In the genomic region with DNA sequence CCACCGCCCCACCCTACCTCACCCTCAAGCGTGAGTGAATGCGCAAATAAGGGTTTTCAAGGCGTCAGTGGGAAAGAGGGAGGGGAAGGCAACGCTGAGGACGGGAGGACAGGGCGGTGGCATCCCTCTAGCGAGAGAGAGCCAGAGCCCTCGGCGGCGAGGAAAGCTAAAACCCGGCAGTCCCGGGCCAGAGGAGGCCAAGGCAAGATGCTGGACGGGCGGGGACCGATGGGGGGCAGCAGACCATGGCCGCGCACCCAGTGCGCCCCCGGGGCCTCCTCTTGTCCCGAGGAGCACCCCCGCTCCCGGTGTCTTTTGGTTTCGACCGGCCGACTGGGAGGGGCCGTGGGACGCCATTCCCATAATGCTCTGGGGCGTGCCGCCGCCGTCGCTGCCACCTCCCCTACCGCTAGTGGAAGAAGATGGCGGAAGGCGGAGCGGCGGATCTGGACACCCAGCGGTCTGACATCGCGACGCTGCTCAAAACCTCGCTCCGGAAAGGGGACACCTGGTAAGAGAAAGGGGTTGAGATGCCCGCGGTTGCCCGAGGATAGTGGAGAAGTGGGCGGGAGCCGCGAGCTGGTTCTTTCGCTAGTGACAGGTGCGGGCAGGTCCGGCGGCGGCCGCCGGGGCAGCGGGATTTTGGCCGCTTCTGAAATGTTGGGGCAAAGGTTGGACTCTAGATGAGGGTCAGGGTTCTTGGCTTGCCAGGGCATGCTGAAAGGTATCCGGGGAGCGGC, we compare ENCODE assay signal across 1 cellular context.
TF ChIP-seq lines count a peak whose summit lies in the region.

A gene (plus strand): TSS at position 412 of the 740 bp plus-strand sequence. CDS start 11 bp downstream, at position 423.

TF ChIP-seq in HepG2, 621 proteins besides CTCF, POLR2A, EP300 and RAD21 (continued from another document and continues in another):
- TF ChIP-seq, protein P1, sequence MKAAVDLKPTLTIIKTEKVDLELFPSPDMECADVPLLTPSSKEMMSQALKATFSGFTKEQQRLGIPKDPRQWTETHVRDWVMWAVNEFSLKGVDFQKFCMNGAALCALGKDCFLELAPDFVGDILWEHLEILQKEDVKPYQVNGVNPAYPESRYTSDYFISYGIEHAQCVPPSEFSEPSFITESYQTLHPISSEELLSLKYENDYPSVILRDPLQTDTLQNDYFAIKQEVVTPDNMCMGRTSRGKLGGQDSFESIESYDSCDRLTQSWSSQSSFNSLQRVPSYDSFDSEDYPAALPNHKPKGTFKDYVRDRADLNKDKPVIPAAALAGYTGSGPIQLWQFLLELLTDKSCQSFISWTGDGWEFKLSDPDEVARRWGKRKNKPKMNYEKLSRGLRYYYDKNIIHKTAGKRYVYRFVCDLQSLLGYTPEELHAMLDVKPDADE (CRISPR knock-in tag; IDR thresholded peaks at IDR 0.05), result no peak
- TF ChIP-seq ZNF7 (CRISPR knock-in tag; IDR thresholded peaks at IDR 0.05) (no peak), TBL1XR1 (IDR thresholded peaks at IDR 0.05; ENCODE audit: borderline replicate concordance, low read length, partially characterized antibody) (peak; percentile 39), ZNF841 (CRISPR knock-in tag; IDR thresholded peaks at IDR 0.05; ENCODE audit: borderline replicate concordance) (no peak), JUN (CRISPR knock-in tag; IDR thresholded peaks at IDR 0.05) (peak; percentile 80), ZNF615 (CRISPR knock-in tag; IDR thresholded peaks at IDR 0.05; ENCODE audit: borderline replicate concordance) (no peak), SOX13 (IDR thresholded peaks at IDR 0.05) (0 out of 2 replicates have a peak, but pooled peaks have one; percentile 1), SOX13 (CRISPR knock-in tag; conservative IDR thresholded peaks at IDR 0.05 in 1 of 2, IDR thresholded peaks at IDR 0.05 in 1 of 2) (peak in 1 of 2 experiments; percentile 58; a peak in 2 of 4 replicates), TAF15 (IDR thresholded peaks at IDR 0.05; ENCODE audit: low read depth, low read length, poor library complexity, severe bottlenecking) (peak; percentile 80), GATAD1 (CRISPR knock-in tag; IDR thresholded peaks at IDR 0.05) (peak; percentile 88), ATM (IDR thresholded peaks at IDR 0.05; ENCODE audit: borderline replicate concordance) (no peak), SMAD3 (CRISPR knock-in tag; IDR thresholded peaks at IDR 0.05) (no peak), ZKSCAN8 (CRISPR knock-in tag; IDR thresholded peaks at IDR 0.05; ENCODE audit: borderline replicate concordance) (peak; percentile 58; the same call in 1 of the 2 replicates), ZNF616 (CRISPR knock-in tag; IDR thresholded peaks at IDR 0.05; ENCODE audit: low read depth) (0 out of 2 replicates have a peak, but pooled peaks have one; percentile 58), ZC3H4 (CRISPR knock-in tag; IDR thresholded peaks at IDR 0.05; ENCODE audit: borderline replicate concordance) (no peak), ZEB1 (IDR thresholded peaks at IDR 0.05; ENCODE audit: insufficient replicate concordance, low read depth) (no peak), KLF16 (CRISPR knock-in tag; IDR thresholded peaks at IDR 0.05) (peak in 1 of 2 experiments; percentile 83; a peak in 2 of 4 replicates), NFKB2 (CRISPR knock-in tag; IDR thresholded peaks at IDR 0.05; ENCODE audit: borderline replicate concordance) (no peak; the same call in none of the 2 replicates), ZNF782 (CRISPR knock-in tag; IDR thresholded peaks at IDR 0.05; ENCODE audit: borderline replicate concordance) (peak; percentile 86; the same call in 1 of the 2 replicates), ISL2 (CRISPR knock-in tag; IDR thresholded peaks at IDR 0.05) (no peak; the same call in none of the 2 replicates), PAWR (CRISPR knock-in tag; IDR thresholded peaks at IDR 0.05; ENCODE audit: borderline replicate concordance) (peak; percentile 92; the same call in 1 of the 2 replicates), ZNF792 (CRISPR knock-in tag; IDR thresholded peaks at IDR 0.05) (peak; percentile 14; the same call in 1 of the 2 replicates), RBFOX2 (IDR thresholded peaks at IDR 0.05; ENCODE audit: low read depth, low read length) (peak; percentile 90)
- TF ChIP-seq, protein P2, sequence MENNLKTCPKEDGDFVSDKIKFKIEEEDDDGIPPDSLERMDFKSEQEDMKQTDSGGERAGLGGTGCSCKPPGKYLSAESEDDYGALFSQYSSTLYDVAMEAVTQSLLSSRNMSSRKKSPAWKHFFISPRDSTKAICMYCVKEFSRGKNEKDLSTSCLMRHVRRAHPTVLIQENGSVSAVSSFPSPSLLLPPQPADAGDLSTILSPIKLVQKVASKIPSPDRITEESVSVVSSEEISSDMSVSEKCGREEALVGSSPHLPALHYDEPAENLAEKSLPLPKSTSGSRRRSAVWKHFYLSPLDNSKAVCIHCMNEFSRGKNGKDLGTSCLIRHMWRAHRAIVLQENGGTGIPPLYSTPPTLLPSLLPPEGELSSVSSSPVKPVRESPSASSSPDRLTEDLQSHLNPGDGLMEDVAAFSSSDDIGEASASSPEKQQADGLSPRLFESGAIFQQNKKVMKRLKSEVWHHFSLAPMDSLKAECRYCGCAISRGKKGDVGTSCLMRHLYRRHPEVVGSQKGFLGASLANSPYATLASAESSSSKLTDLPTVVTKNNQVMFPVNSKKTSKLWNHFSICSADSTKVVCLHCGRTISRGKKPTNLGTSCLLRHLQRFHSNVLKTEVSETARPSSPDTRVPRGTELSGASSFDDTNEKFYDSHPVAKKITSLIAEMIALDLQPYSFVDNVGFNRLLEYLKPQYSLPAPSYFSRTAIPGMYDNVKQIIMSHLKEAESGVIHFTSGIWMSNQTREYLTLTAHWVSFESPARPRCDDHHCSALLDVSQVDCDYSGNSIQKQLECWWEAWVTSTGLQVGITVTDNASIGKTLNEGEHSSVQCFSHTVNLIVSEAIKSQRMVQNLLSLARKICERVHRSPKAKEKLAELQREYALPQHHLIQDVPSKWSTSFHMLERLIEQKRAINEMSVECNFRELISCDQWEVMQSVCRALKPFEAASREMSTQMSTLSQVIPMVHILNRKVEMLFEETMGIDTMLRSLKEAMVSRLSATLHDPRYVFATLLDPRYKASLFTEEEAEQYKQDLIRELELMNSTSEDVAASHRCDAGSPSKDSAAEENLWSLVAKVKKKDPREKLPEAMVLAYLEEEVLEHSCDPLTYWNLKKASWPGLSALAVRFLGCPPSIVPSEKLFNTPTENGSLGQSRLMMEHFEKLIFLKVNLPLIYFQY (CRISPR knock-in tag; IDR thresholded peaks at IDR 0.05; ENCODE audit: borderline replicate concordance), result no peak; the same call in 1 of the 2 replicates
- TF ChIP-seq, protein P3, sequence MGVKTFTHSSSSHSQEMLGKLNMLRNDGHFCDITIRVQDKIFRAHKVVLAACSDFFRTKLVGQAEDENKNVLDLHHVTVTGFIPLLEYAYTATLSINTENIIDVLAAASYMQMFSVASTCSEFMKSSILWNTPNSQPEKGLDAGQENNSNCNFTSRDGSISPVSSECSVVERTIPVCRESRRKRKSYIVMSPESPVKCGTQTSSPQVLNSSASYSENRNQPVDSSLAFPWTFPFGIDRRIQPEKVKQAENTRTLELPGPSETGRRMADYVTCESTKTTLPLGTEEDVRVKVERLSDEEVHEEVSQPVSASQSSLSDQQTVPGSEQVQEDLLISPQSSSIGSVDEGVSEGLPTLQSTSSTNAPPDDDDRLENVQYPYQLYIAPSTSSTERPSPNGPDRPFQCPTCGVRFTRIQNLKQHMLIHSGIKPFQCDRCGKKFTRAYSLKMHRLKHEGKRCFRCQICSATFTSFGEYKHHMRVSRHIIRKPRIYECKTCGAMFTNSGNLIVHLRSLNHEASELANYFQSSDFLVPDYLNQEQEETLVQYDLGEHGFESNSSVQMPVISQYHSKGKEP (CRISPR knock-in tag; IDR thresholded peaks at IDR 0.05), result 0 out of 2 replicates have a peak, but pooled peaks have one; percentile 14
- TF ChIP-seq, protein P4, sequence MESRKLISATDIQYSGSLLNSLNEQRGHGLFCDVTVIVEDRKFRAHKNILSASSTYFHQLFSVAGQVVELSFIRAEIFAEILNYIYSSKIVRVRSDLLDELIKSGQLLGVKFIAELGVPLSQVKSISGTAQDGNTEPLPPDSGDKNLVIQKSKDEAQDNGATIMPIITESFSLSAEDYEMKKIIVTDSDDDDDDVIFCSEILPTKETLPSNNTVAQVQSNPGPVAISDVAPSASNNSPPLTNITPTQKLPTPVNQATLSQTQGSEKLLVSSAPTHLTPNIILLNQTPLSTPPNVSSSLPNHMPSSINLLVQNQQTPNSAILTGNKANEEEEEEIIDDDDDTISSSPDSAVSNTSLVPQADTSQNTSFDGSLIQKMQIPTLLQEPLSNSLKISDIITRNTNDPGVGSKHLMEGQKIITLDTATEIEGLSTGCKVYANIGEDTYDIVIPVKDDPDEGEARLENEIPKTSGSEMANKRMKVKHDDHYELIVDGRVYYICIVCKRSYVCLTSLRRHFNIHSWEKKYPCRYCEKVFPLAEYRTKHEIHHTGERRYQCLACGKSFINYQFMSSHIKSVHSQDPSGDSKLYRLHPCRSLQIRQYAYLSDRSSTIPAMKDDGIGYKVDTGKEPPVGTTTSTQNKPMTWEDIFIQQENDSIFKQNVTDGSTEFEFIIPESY (CRISPR knock-in tag; IDR thresholded peaks at IDR 0.05), result peak; percentile 84
- TF ChIP-seq, protein P5, sequence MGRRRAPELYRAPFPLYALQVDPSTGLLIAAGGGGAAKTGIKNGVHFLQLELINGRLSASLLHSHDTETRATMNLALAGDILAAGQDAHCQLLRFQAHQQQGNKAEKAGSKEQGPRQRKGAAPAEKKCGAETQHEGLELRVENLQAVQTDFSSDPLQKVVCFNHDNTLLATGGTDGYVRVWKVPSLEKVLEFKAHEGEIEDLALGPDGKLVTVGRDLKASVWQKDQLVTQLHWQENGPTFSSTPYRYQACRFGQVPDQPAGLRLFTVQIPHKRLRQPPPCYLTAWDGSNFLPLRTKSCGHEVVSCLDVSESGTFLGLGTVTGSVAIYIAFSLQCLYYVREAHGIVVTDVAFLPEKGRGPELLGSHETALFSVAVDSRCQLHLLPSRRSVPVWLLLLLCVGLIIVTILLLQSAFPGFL (CRISPR knock-in tag; IDR thresholded peaks at IDR 0.05), result no peak
- TF ChIP-seq, protein P6, sequence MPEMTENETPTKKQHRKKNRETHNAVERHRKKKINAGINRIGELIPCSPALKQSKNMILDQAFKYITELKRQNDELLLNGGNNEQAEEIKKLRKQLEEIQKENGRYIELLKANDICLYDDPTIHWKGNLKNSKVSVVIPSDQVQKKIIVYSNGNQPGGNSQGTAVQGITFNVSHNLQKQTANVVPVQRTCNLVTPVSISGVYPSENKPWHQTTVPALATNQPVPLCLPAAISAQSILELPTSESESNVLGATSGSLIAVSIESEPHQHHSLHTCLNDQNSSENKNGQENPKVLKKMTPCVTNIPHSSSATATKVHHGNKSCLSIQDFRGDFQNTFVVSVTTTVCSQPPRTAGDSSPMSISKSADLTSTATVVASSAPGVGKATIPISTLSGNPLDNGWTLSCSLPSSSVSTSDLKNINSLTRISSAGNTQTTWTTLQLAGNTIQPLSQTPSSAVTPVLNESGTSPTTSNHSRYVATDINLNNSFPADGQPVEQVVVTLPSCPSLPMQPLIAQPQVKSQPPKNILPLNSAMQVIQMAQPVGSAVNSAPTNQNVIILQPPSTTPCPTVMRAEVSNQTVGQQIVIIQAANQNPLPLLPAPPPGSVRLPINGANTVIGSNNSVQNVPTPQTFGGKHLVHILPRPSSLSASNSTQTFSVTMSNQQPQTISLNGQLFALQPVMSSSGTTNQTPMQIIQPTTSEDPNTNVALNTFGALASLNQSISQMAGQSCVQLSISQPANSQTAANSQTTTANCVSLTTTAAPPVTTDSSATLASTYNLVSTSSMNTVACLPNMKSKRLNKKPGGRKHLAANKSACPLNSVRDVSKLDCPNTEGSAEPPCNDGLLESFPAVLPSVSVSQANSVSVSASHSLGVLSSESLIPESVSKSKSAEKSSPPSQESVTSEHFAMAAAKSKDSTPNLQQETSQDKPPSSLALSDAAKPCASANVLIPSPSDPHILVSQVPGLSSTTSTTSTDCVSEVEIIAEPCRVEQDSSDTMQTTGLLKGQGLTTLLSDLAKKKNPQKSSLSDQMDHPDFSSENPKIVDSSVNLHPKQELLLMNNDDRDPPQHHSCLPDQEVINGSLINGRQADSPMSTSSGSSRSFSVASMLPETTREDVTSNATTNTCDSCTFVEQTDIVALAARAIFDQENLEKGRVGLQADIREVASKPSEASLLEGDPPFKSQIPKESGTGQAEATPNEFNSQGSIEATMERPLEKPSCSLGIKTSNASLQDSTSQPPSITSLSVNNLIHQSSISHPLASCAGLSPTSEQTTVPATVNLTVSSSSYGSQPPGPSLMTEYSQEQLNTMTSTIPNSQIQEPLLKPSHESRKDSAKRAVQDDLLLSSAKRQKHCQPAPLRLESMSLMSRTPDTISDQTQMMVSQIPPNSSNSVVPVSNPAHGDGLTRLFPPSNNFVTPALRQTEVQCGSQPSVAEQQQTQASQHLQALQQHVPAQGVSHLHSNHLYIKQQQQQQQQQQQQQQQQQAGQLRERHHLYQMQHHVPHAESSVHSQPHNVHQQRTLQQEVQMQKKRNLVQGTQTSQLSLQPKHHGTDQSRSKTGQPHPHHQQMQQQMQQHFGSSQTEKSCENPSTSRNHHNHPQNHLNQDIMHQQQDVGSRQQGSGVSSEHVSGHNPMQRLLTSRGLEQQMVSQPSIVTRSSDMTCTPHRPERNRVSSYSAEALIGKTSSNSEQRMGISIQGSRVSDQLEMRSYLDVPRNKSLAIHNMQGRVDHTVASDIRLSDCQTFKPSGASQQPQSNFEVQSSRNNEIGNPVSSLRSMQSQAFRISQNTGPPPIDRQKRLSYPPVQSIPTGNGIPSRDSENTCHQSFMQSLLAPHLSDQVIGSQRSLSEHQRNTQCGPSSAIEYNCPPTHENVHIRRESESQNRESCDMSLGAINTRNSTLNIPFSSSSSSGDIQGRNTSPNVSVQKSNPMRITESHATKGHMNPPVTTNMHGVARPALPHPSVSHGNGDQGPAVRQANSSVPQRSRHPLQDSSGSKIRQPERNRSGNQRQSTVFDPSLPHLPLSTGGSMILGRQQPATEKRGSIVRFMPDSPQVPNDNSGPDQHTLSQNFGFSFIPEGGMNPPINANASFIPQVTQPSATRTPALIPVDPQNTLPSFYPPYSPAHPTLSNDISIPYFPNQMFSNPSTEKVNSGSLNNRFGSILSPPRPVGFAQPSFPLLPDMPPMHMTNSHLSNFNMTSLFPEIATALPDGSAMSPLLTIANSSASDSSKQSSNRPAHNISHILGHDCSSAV (CRISPR knock-in tag; IDR thresholded peaks at IDR 0.05; ENCODE audit: borderline replicate concordance), result no peak; the same call in 1 of the 2 replicates
- TF ChIP-seq, protein P7, sequence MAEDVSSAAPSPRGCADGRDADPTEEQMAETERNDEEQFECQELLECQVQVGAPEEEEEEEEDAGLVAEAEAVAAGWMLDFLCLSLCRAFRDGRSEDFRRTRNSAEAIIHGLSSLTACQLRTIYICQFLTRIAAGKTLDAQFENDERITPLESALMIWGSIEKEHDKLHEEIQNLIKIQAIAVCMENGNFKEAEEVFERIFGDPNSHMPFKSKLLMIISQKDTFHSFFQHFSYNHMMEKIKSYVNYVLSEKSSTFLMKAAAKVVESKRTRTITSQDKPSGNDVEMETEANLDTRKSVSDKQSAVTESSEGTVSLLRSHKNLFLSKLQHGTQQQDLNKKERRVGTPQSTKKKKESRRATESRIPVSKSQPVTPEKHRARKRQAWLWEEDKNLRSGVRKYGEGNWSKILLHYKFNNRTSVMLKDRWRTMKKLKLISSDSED (CRISPR knock-in tag; IDR thresholded peaks at IDR 0.05), result no peak
- TF ChIP-seq, protein P8, sequence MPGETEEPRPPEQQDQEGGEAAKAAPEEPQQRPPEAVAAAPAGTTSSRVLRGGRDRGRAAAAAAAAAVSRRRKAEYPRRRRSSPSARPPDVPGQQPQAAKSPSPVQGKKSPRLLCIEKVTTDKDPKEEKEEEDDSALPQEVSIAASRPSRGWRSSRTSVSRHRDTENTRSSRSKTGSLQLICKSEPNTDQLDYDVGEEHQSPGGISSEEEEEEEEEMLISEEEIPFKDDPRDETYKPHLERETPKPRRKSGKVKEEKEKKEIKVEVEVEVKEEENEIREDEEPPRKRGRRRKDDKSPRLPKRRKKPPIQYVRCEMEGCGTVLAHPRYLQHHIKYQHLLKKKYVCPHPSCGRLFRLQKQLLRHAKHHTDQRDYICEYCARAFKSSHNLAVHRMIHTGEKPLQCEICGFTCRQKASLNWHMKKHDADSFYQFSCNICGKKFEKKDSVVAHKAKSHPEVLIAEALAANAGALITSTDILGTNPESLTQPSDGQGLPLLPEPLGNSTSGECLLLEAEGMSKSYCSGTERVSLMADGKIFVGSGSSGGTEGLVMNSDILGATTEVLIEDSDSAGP (CRISPR knock-in tag; IDR thresholded peaks at IDR 0.05; ENCODE audit: borderline replicate concordance), result peak; percentile 97
